ENCODE assay signal across 8 cellular contexts in the genomic region with DNA sequence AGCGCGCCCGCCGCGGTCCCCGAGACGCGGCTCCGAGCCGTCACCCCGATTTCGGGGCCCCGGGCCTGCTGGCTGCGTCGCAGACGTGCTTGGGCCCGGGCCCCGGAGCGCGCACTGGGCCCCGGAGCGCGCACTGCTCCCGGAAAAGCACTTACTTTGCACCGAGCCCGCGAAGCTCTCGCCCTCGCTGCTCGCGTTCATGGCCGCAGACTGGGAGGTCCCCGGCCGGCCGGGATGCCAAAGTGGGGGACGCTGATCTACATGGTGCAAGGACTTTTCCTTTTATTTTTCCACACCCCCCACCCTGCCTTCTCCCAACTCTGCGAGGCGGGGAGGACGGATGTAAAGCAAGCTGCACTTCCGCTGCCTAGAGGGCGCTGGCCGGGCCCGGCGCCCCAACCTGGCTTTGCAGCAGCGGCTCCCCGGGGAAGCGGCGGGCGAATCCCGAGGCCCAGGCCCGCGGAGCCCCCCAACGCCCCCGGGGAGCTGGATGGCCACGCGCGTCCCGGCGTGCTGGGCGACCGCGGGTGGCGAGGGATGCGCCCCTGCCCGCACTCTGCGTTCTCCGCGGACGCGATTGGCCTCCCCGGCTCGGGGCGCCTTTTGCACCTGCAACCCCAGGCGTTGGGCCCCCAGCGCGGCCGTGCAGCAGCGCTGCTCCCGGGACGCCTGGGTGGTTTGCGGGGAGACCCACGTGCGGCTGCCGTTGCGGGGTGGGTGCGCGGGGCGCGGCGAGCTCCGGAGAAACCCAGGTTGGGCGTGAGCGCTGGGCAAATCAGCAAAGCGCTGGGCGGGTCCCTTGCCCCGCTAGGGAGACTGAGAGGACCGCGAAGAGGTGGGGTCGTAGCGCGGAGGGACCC. TPM values are rescaled to one million over a fixed set of nuclear protein-coding genes. Genes with fewer than 3 reads are reported as not detected.
DNase-seq lines count a peak whose midpoint lies in the region; ATAC-seq, FAIRE-seq and TF ChIP-seq lines count a peak whose summit lies in the region.

A gene (minus strand): TSS at position 344 of the 860 bp plus-strand sequence. CDS start 143 bp downstream, at position 201.

- in situ Hi-C loops in mammary epithelial cell (cut with MboI; ENCODE audit: low sequenced_read_pairs in 2 of 2), result no loop called here

- H3K27me3 Mint-ChIP-seq in immature natural killer cell (ENCODE audit: low read depth in 3 of 3), result peaks cover 2 to 5% (median 4%) of the 10 kb centered on the region in 3 donors

- DNase-seq in 8988T, result peak; percentile 66
- peak; percentile 61 for DNase-seq in GM18507 (ENCODE audit: extremely low spot score, insufficient read length, low read depth)
- peak; percentile 82 for DNase-seq in NCI-H2107 (lab: John Stamatoyannopoulos, UW)
- peak; percentile 77 for DNase-seq in WERI-Rb-1
- peak; percentile 76 for DNase-seq in mammary epithelial cell
- peak; percentile 71 to 75 (median 75) for DNase-seq in immature natural killer cell
- DNase-seq in smooth muscle cell of the brain vasculature (ENCODE audit: low read depth, low spot score), result peak; percentile 43

- no peaks in the 10 kb centered on the region for H3K9me3 Mint-ChIP-seq in immature natural killer cell

- H3K79me2 ChIP-seq in mammary epithelial cell (ENCODE audit: insufficient read depth, low read length), result peaks cover 33% of the 10 kb centered on the region

- H3K36me3 ChIP-seq in WERI-Rb-1, result no peaks in the 10 kb centered on the region; the same call in 1 of the 2 replicates
- H3K36me3 ChIP-seq in mammary epithelial cell (ENCODE audit: insufficient read depth, low read length), result no peaks in the 10 kb centered on the region

- peak within 1 kb of the TSS; percentile 80 for H3K27ac ChIP-seq in WERI-Rb-1
- peak within 1 kb of the TSS; percentile 82 for H3K27ac ChIP-seq in mammary epithelial cell (ENCODE audit: insufficient read depth, low read depth, low read length)

- TF ChIP-seq CTCF in WERI-Rb-1 (IDR thresholded peaks at IDR 0.05; ENCODE audit: low read depth, low read length) (peak; percentile 83), mammary epithelial cell (conservative IDR thresholded peaks at IDR 0.05 in 1 of 2, IDR thresholded peaks at IDR 0.05 in 1 of 2; ENCODE audit: extremely low read depth in 1 of 2, insufficient read depth in 1 of 2, low read depth in 1 of 2, low read length in 2 of 2) (peak; percentile 37 to 76)

- intact Hi-C loops in mammary epithelial cell (cut with micrococcal nuclease), result no loop called here

- 0% methylated on average over 7 of the region's 101 CpGs for WGBS in mammary epithelial cell (ENCODE audit: low coverage, missing lambda C conversion rate)

- H3K36me3 Mint-ChIP-seq in immature natural killer cell, result peaks cover 0 to 3% (median 0%) of the 10 kb centered on the region in 3 donors

- H3K4me3 ChIP-seq in WERI-Rb-1 (ENCODE audit: low read depth, low read length) (peak within 1 kb of the TSS; percentile 93), mammary epithelial cell (replicated peaks in 1 of 3; ENCODE audit: insufficient read depth in 1 of 3, low read depth in 2 of 3, low read length in 3 of 3) (peak within 1 kb of the TSS; percentile 88 to 100 (median 96))

- peak; percentile 46 for FAIRE-seq in GM18507 (lab: Jason Lieb, UNC)

- H2AFZ ChIP-seq in mammary epithelial cell (ENCODE audit: low read depth, low read length), result peak within 1 kb of the TSS; percentile 94

- H3K9ac ChIP-seq in mammary epithelial cell (ENCODE audit: insufficient read depth, low read length), result peak within 1 kb of the TSS; percentile 90

- H3K4me2 ChIP-seq in mammary epithelial cell (ENCODE audit: insufficient read depth, low read depth, low read length), result peak within 1 kb of the TSS; percentile 88

- H4K20me1 ChIP-seq in mammary epithelial cell (ENCODE audit: insufficient read depth, low read length), result no peaks in the 10 kb centered on the region

- CTCF ChIA-PET in mammary epithelial cell (lab: Charles Lee; ENCODE audit: low non-redundant PET), result interaction anchor here (0.7 kb wide), 1 partner anchor 31 kb away, joined by 4 read pairs; no protein-coding TSS in a partner anchor

- peak; percentile 70 for ATAC-seq in HG02973 (IDR thresholded peaks at IDR 0.05; ENCODE audit: unreplicated experiment)

- H3K9me3 ChIP-seq in WERI-Rb-1 (ENCODE audit: severe bottlenecking) (no peaks in the 10 kb centered on the region), mammary epithelial cell (replicated peaks; ENCODE audit: insufficient read depth, low read length) (no peaks in the 10 kb centered on the region)

- H3K27ac Mint-ChIP-seq in immature natural killer cell, result peak within 1 kb of the TSS; percentile 87 to 96 (median 90)

- peaks cover 23 to 26% of the 10 kb centered on the region in 2 donors for H3K4me1 Mint-ChIP-seq in immature natural killer cell

- peak within 1 kb of the TSS; percentile 94 to 97 (median 95) for H3K4me3 Mint-ChIP-seq in immature natural killer cell

- dilution Hi-C loops in mammary epithelial cell (cut with HindIII; ENCODE audit: low sequenced_read_pairs), result no loop called here

- no TSS peak for BruUV-seq in mammary epithelial cell (replicated peaks; lab: Mats Ljungman, UMichigan)

- peaks cover 14% of the 10 kb centered on the region for H3K4me1 ChIP-seq in mammary epithelial cell (ENCODE audit: insufficient read depth, low read length)

- H3K27me3 ChIP-seq in WERI-Rb-1 (ENCODE audit: insufficient read depth, low read depth, severe bottlenecking) (no peaks in the 10 kb centered on the region), mammary epithelial cell (ENCODE audit: insufficient read depth, low read length) (no peaks in the 10 kb centered on the region)

RNA-seq across cellular contexts. Expression of the gene that starts here (rescaled TPM):
- total RNA-seq in mammary epithelial cell, result 10 to 100 TPM; 18.6 to 20.8 TPM
- 17.1 TPM for polyA plus RNA-seq in mammary epithelial cell
- polyA minus RNA-seq in mammary epithelial cell, result 98.9 TPM
- polyA plus RNA-seq in immature natural killer cell, result 10 to 100 TPM in 1 of 3 donors, 1 to 10 TPM in 2; 3.7 to 16.8 (median 5.7) TPM

Comparison
In these comparisons a context has a peak if more than half of its experiments do, and no peak if none do; other contexts are left out.
1. Peak in every context shown above with its lines: DNase-seq, ATAC-seq, H3K4me3 ChIP-seq and H3K27ac ChIP-seq.